ENCODE assay signal across 27 cellular contexts in genomic region chr6:30547454-30547853, GRCh38.
"Had no signal": no experiment of that assay in that cellular context is flagged by ENCODE, and none has a peak within 500 bp of the region (broad histone marks: within the 10 kb centered on the region; RNA-seq: fewer than 3 reads in every experiment).

No MANE protein-coding gene starts in this region.

- H3K36me3 ChIP-seq: MG63 had no signal

- H3K27me3 ChIP-seq: ascending aorta, body of pancreas, MG63 had no signal

- ATAC-seq: activated CD8-positive, alpha-beta memory T cell treated with anti-CD3 and anti-CD28 coated beads, Interleukin-2, amount 10 ng/mL, durations not matched to agents 7 days and 5 days; activated naive CD4-positive, alpha-beta T cell treated with anti-CD3 and anti-CD28 coated beads, Interleukin-2, amount 50 U/mL, for 72 hours; activated naive CD8-positive, alpha-beta T cell treated with anti-CD3 and anti-CD28 coated beads, Interleukin-2, amount 50 U/mL, for 24 hours; activated T-cell treated with anti-CD3 and anti-CD28 coated beads, Interleukin-2, amount 50 U/mL, for 4 hours; body of pancreas had no signal

- FAIRE-seq: bronchial epithelial cell had no signal

- H3K9me3 Mint-ChIP-seq: activated naive CD4-positive, alpha-beta T cell treated with anti-CD3 and anti-CD28 coated beads, Interleukin-2, amount 50 U/mL, for 72 hours; activated naive CD8-positive, alpha-beta T cell treated with anti-CD3 and anti-CD28 coated beads, Interleukin-2, amount 50 U/mL, for 24 hours; activated T-cell treated with anti-CD3 and anti-CD28 coated beads, Interleukin-2, amount 50 U/mL, for 4 hours; IgD-negative memory B cell had no signal

- H3K27ac ChIP-seq: ascending aorta, body of pancreas had no signal

- H3K27ac Mint-ChIP-seq: activated CD8-positive, alpha-beta memory T cell treated with anti-CD3 and anti-CD28 coated beads, Interleukin-2, amount 10 ng/mL, durations not matched to agents 7 days and 5 days; activated naive CD4-positive, alpha-beta T cell treated with anti-CD3 and anti-CD28 coated beads, Interleukin-2, amount 50 U/mL, for 72 hours; activated naive CD8-positive, alpha-beta T cell treated with anti-CD3 and anti-CD28 coated beads, Interleukin-2, amount 50 U/mL, for 24 hours; IgD-negative memory B cell had no signal

- H3K4me3 ChIP-seq: ascending aorta, body of pancreas, MG63 had no signal

- H3K4me3 Mint-ChIP-seq: activated CD8-positive, alpha-beta memory T cell treated with anti-CD3 and anti-CD28 coated beads, Interleukin-2, amount 10 ng/mL, durations not matched to agents 7 days and 5 days; activated naive CD8-positive, alpha-beta T cell treated with anti-CD3 and anti-CD28 coated beads, Interleukin-2, amount 50 U/mL, for 24 hours; activated T-cell treated with anti-CD3 and anti-CD28 coated beads, Interleukin-2, amount 50 U/mL, for 4 hours; IgD-negative memory B cell had no signal

- H3K9me3 ChIP-seq: ascending aorta, body of pancreas, MG63 had no signal

- H3K27me3 Mint-ChIP-seq: activated CD8-positive, alpha-beta memory T cell treated with anti-CD3 and anti-CD28 coated beads, Interleukin-2, amount 10 ng/mL, durations not matched to agents 7 days and 5 days; activated naive CD8-positive, alpha-beta T cell treated with anti-CD3 and anti-CD28 coated beads, Interleukin-2, amount 50 U/mL, for 24 hours; IgD-negative memory B cell had no signal

- DNase-seq: activated CD4-positive, alpha-beta T cell treated with anti-CD3 and anti-CD28 coated beads for 48 hours; activated CD4-positive, alpha-beta T cell treated with anti-CD3 and anti-CD28 coated beads, Interleukin-2, amount 50 U/mL, for 48 hours; activated CD4-positive, CD25-positive, alpha-beta regulatory T cell treated with anti-CD3 and anti-CD28 coated beads, Interleukin-2, amount 50 U/mL, for 72 hours; activated CD8-positive, alpha-beta memory T cell treated with anti-CD3 and anti-CD28 coated beads, Interleukin-2, amount 10 ng/mL, durations not matched to agents 7 days and 5 days; activated effector memory CD4-positive, alpha-beta T cell treated with anti-CD3 and anti-CD28 coated beads, Interleukin-2, amount 50 U/mL, for 16 hours; activated naive CD4-positive, alpha-beta T cell treated with Interleukin-2 at 50 U/mL for 16 hours; activated naive CD8-positive, alpha-beta T cell treated with anti-CD3 and anti-CD28 coated beads, Interleukin-2, amount 50 U/mL, for 24 hours; activated T-cell treated with anti-CD3 and anti-CD28 coated beads, Interleukin-2, amount 50 U/mL, for 4 hours; amniotic stem cell; body of pancreas; central memory CD4-positive, alpha-beta T cell; MG63; NCI-H1092 treated with DMSO at 0.1 percent for 48 hours; NCI-H1417 treated with DMSO at 0.1 percent for 48 hours; NCI-H1694; NCI-H2029; NCI-H345; NCI-H510A; NCI-H526 treated with DMSO at 0.1 percent for 48 hours; NCI-H82; NK-92 treated with Interleukin-12 subunit alpha and Interleukin-12 subunit beta, amount 100 ng/mL, for 24 hours; SIG-M5; SW 1271 had no signal

- H3K4me1 ChIP-seq: ascending aorta, body of pancreas had no signal
